Comparison of ENCODE assay signal across 1 cellular context in the genomic region with DNA sequence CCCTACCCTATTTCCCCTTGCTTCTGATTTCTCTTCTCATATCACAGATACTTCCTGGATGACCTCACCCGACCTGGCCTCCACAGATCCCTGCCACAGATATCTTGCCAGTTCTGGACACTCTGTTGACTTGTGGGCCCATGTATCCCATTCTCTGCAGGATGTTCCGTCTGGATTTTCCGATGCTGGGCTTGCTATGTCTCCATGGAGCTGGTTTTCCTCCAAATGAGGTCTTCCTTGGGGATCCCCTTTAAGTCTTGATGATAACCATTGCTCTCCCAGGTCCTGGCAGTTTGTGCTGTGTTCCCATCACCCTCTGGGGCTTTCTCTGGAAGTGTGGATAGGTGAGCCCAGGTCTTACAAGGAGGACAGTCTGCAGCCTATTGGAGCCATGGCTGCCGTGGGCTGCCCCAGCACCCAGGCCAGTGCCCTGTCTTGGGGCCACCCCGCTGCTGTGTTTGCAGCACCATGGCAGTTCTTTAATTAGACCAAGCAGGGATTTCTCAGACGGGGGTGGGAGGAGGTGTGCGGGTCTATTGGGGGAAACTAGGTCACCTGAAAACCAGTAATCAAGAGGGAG.
TF ChIP-seq lines count a peak whose summit lies in the region.

No MANE protein-coding gene starts in this region.

TF ChIP-seq in SK-N-SH, 30 proteins besides CTCF, POLR2A, EP300 and RAD21:
- TF ChIP-seq, protein P1, sequence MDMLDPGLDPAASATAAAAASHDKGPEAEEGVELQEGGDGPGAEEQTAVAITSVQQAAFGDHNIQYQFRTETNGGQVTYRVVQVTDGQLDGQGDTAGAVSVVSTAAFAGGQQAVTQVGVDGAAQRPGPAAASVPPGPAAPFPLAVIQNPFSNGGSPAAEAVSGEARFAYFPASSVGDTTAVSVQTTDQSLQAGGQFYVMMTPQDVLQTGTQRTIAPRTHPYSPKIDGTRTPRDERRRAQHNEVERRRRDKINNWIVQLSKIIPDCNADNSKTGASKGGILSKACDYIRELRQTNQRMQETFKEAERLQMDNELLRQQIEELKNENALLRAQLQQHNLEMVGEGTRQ (IDR thresholded peaks at IDR 0.05; ENCODE audit: borderline replicate concordance, low read depth, low read length): no peak
- TF ChIP-seq RXRA (IDR thresholded peaks at IDR 0.05; ENCODE audit: borderline replicate concordance, low read depth) (no peak), MAX (IDR thresholded peaks at IDR 0.05; ENCODE audit: low read depth) (no peak), USF1 (IDR thresholded peaks at IDR 0.05; ENCODE audit: borderline replicate concordance, low read depth) (no peak), CHD2 (IDR thresholded peaks at IDR 0.05; ENCODE audit: low read length, partially characterized antibody) (no peak)
TF ChIP-seq in SK-N-SH: peak in this region for 0.
